Comparison of ENCODE assay signal across 2 cellular contexts in the genomic region with DNA sequence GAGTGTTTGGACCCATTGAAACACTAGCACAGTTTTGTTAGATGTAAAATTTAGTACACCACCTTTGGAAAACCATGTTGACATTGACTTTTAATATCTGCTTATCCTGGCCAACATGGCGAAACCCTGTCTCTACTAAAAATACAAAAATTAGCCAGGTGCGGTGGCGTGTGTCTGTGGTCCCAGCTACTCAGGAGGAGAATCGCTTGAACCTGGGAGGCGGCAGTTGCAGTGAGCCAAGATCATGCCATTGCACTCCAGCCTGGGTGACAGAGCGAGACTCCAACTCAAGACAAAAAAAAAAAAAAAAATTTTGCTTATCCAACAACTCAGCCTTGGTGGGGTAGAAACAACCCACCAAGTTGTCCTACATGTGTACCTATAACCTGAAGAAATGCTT.
DNase-seq lines count a peak whose midpoint lies in the region; TF ChIP-seq lines count a peak whose summit lies in the region.
"Not testable (repeated sequence)": the region's sequence is repeated elsewhere in the genome, so short reads cannot be mapped to it uniquely, and the experiment has no call there.

No MANE protein-coding gene starts in this region.

- H3K4me3 Mint-ChIP-seq in neural progenitor cell: not testable (repeated sequence)

- intact Hi-C loops in thyroid gland (cut with DNase I): loop anchor here (10.0 kb wide), 1 partner anchor 454 kb away; a partner anchor contains a TSS

- peaks cover 15% of the 10 kb centered on the region for H3K4me1 ChIP-seq in neural progenitor cell
- H3K4me1 ChIP-seq in thyroid gland: not testable (repeated sequence)

- not testable (repeated sequence) for H2AFZ ChIP-seq in neural progenitor cell (replicated peaks)

- H3K4me1 Mint-ChIP-seq in neural progenitor cell: peaks cover 36% of the 10 kb centered on the region

- H3K4me3 ChIP-seq in neural progenitor cell; thyroid gland (replicated peaks in 1 of 3): not testable (repeated sequence)

- H3K27ac ChIP-seq in neural progenitor cell, thyroid gland: not testable (repeated sequence)

- not testable (repeated sequence) for H3K4me2 ChIP-seq in neural progenitor cell

- DNase-seq in neural progenitor cell (ENCODE audit: low spot score): not testable (repeated sequence)
- DNase-seq in thyroid gland: peak; percentile 55 to 70

- not testable (repeated sequence) for H3K36me3 ChIP-seq in neural progenitor cell, thyroid gland

- not testable (repeated sequence) for H3K27me3 ChIP-seq in neural progenitor cell, thyroid gland

- not testable (repeated sequence) for H4K20me1 ChIP-seq in neural progenitor cell (ENCODE audit: low read depth)

- not testable (repeated sequence) for H3F3A ChIP-seq in neural progenitor cell (ENCODE audit: low read depth)

- H3K79me2 ChIP-seq in neural progenitor cell (ENCODE audit: low read depth): not testable (repeated sequence)

- not testable (repeated sequence) for H3K36me3 Mint-ChIP-seq in neural progenitor cell

- 38 to 57% methylated on average over 6 of the region's 6 CpGs for WGBS in thyroid gland, 2 donors

- not testable (repeated sequence) for H3K27me3 Mint-ChIP-seq in neural progenitor cell (ENCODE audit: insufficient read depth, low read depth)

- TF ChIP-seq POLR2A in thyroid gland (IDR thresholded peaks at IDR 0.05): not testable (repeated sequence)

- H3K9me3 ChIP-seq in neural progenitor cell (ENCODE audit: low read depth); thyroid gland: not testable (repeated sequence)

- peaks cover 20% of the 10 kb centered on the region for H3K9me3 Mint-ChIP-seq in neural progenitor cell

- not testable (repeated sequence) for TF ChIP-seq CTCF in neural progenitor cell (IDR thresholded peaks at IDR 0.05); thyroid gland (IDR thresholded peaks at IDR 0.05)

- H3K9ac ChIP-seq in neural progenitor cell: not testable (repeated sequence)

- H3K27ac Mint-ChIP-seq in neural progenitor cell: peak overlapping the region; percentile 57
